In genomic region chr7:76428868-76429805, GRCh38 we compare ENCODE assay signal across 1 cellular context.
TF ChIP-seq lines count a peak whose summit lies in the region.

No MANE protein-coding gene starts in this region.

TF ChIP-seq in K562, 482 proteins besides CTCF, POLR2A, EP300 and RAD21 (continued from another document and continues in another):
- TF ChIP-seq HNRNPK (IDR thresholded peaks at IDR 0.05; ENCODE audit: low read depth, low read length, poor library complexity, severe bottlenecking) (no peak), JUNB (CRISPR knock-in tag; conservative IDR thresholded peaks at IDR 0.05) (no peak), PHF21A (IDR thresholded peaks at IDR 0.05; ENCODE audit: borderline replicate concordance, low read depth) (no peak), PKNOX1 (IDR thresholded peaks at IDR 0.05) (no peak), BDP1 (IDR thresholded peaks at IDR 0.05; ENCODE audit: insufficient read depth, insufficient read length) (no peak), ZNF512 (tag; IDR thresholded peaks at IDR 0.05) (no peak), MTA1 (IDR thresholded peaks at IDR 0.05; ENCODE audit: borderline replicate concordance) (no peak), ZC3H8 (IDR thresholded peaks at IDR 0.05) (no peak), IRF9 (tag; IDR thresholded peaks at IDR 0.05) (no peak), ZNF644 (tag; IDR thresholded peaks at IDR 0.05; ENCODE audit: low read depth) (no peak), TRIM25 (IDR thresholded peaks at IDR 0.05; ENCODE audit: borderline replicate concordance) (no peak), TCFL5 (CRISPR knock-in tag; conservative IDR thresholded peaks at IDR 0.05) (no peak), TGIF2 (CRISPR knock-in tag; IDR thresholded peaks at IDR 0.05) (no peak), CHD2 (IDR thresholded peaks at IDR 0.05; ENCODE audit: low read depth, low read length) (no peak), CC2D1A (IDR thresholded peaks at IDR 0.05) (no peak), POLR3G (IDR thresholded peaks at IDR 0.05; ENCODE audit: extremely low read depth, insufficient read length, insufficient replicate concordance) (no peak), SAFB (IDR thresholded peaks at IDR 0.05; ENCODE audit: borderline replicate concordance, low read depth, low read length) (no peak), ZNF140 (CRISPR knock-in tag; IDR thresholded peaks at IDR 0.05) (no peak), ZFX (CRISPR knock-in tag; IDR thresholded peaks at IDR 0.05) (0 out of 2 replicates have a peak, but pooled peaks have one; percentile 17), TSC22D4 (tag; IDR thresholded peaks at IDR 0.05) (no peak), USF1 (CRISPR knock-in tag; IDR thresholded peaks at IDR 0.05) (peak; percentile 56), POLR2AphosphoS2 (IDR thresholded peaks at IDR 0.05; ENCODE audit: low read length) (no peak), NCOA6 (IDR thresholded peaks at IDR 0.05) (no peak), ZNF707 (CRISPR knock-in tag; conservative IDR thresholded peaks at IDR 0.05) (no peak), SP2 (IDR thresholded peaks at IDR 0.05; ENCODE audit: extremely low read depth, low read depth, low read length, poor library complexity, severe bottlenecking) (no peak), NFRKB (IDR thresholded peaks at IDR 0.05; ENCODE audit: low read depth) (no peak), ZZZ3 (IDR thresholded peaks at IDR 0.05) (no peak), ESRRA (IDR thresholded peaks at IDR 0.05; ENCODE audit: borderline replicate concordance, low read depth) (no peak), BRF1 (IDR thresholded peaks at IDR 0.05; ENCODE audit: borderline replicate concordance, extremely low read depth, insufficient read length) (no peak), ZBTB9 (CRISPR knock-in tag; IDR thresholded peaks at IDR 0.05) (no peak), RNF2 (IDR thresholded peaks at IDR 0.05) (peak; percentile 22; the same call in 1 of the 2 replicates), THRAP3 (IDR thresholded peaks at IDR 0.05; ENCODE audit: borderline replicate concordance) (no peak), MYC (IDR thresholded peaks at IDR 0.05; ENCODE audit: low read depth, low read length) (peak; percentile 62; the same call in 1 of the 2 replicates), MYC (CRISPR knock-in tag; IDR thresholded peaks at IDR 0.05; ENCODE audit: borderline replicate concordance, low read depth) (no peak), ZNF589 (CRISPR knock-in tag; IDR thresholded peaks at IDR 0.05; ENCODE audit: low read depth) (0 out of 2 replicates have a peak, but pooled peaks have one; percentile 18), HNRNPL (IDR thresholded peaks at IDR 0.05; ENCODE audit: low read depth, low read length) (no peak), ZNF778 (CRISPR knock-in tag; IDR thresholded peaks at IDR 0.05) (no peak), ZNF717 (CRISPR knock-in tag; IDR thresholded peaks at IDR 0.05) (no peak), TFAM (CRISPR knock-in tag; conservative IDR thresholded peaks at IDR 0.05) (no peak), SIX5 (IDR thresholded peaks at IDR 0.05; ENCODE audit: borderline replicate concordance in 1 of 2, insufficient read depth in 1 of 2, low read depth in 1 of 2, low read length in 2 of 2) (no peak), RBM34 (IDR thresholded peaks at IDR 0.05; ENCODE audit: borderline replicate concordance, insufficient read depth, low read length) (no peak), SMARCA5 (IDR thresholded peaks at IDR 0.05) (no peak), MIER1 (IDR thresholded peaks at IDR 0.05; ENCODE audit: low read depth) (no peak), PTBP1 (IDR thresholded peaks at IDR 0.05; ENCODE audit: low read depth, low read length) (no peak), ERF (CRISPR knock-in tag; IDR thresholded peaks at IDR 0.05) (no peak), KLF6 (CRISPR knock-in tag; IDR thresholded peaks at IDR 0.05; ENCODE audit: borderline replicate concordance) (no peak), HDAC6 (IDR thresholded peaks at IDR 0.05; ENCODE audit: low read depth, low read length) (no peak), CREB3 (tag; conservative IDR thresholded peaks at IDR 0.05; ENCODE audit: low read depth) (no peak), ZNF175 (CRISPR knock-in tag; IDR thresholded peaks at IDR 0.05; ENCODE audit: low read depth) (peak; percentile 75; the same call in 1 of the 2 replicates), ZFP91 (CRISPR knock-in tag; IDR thresholded peaks at IDR 0.05) (no peak), ZNF253 (CRISPR knock-in tag; conservative IDR thresholded peaks at IDR 0.05) (no peak), HNRNPUL1 (IDR thresholded peaks at IDR 0.05; ENCODE audit: low read length) (no peak), MBD2 (IDR thresholded peaks at IDR 0.05; ENCODE audit: borderline replicate concordance, low read depth) (no peak), ZBTB7A (IDR thresholded peaks at IDR 0.05; ENCODE audit: borderline replicate concordance, control insufficient read depth, low read depth, low read length) (peak; percentile 31; the same call in 1 of the 2 replicates), ARNT (IDR thresholded peaks at IDR 0.05) (no peak), ZNF75A (CRISPR knock-in tag; IDR thresholded peaks at IDR 0.05) (no peak), ATF3 (IDR thresholded peaks at IDR 0.05) (peak; percentile 57), ATF3 (CRISPR knock-in tag; conservative IDR thresholded peaks at IDR 0.05) (no peak), GATAD2B (IDR thresholded peaks at IDR 0.05; ENCODE audit: borderline replicate concordance) (no peak), ZSCAN29 (IDR thresholded peaks at IDR 0.05) (no peak), RB1 (IDR thresholded peaks at IDR 0.05; ENCODE audit: low read depth) (no peak), CHAMP1 (IDR thresholded peaks at IDR 0.05) (no peak), MYNN (IDR thresholded peaks at IDR 0.05) (peak; percentile 30; the same call in 1 of the 2 replicates), MYNN (CRISPR knock-in tag; IDR thresholded peaks at IDR 0.05) (no peak)
